ENCODE assay signal across 12 cellular contexts in the genomic region with DNA sequence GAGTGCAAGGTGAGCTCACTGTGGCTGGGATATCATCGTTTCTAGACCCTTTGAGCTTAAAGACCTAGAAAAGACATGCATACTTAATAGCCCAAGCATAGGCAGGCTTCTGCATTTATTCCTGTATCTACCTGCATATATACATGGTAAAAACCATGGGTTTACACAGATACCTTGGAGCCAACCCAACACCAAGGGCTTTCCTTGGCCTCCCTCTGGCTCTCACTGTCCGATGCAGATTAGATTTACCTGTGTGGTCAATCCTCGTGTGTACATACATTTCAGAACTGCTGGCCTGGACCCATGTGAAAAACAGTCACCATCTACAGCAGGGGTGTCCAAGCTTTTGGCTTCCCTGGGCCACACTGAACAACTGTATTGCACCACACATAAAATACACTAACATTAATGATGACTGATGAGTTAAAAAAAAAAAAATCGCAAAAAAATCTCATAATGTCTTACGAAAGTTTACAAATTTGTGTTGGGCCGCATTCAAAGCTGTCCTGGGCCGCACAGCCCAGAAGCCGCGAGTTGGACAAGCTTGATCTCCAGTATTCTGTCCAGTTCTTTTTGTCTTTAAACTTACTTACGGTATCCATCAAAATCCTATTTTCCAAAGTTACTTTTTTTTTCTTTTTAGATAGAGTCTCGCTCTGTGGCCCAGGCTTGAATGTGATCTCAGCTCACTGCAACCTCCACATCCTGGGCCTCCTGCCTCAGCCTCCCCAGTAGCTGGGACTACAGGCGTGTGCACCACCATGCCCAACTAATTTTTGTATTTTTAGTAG.
"Had no signal": no experiment of that assay in that cellular context is flagged by ENCODE, and none has a peak within 500 bp of the region (broad histone marks: within the 10 kb centered on the region; RNA-seq: fewer than 3 reads in every experiment).

No MANE protein-coding gene starts in this region.

- H3K4me3 ChIP-seq: ascending aorta, breast epithelium, gastrocnemius medialis, heart right ventricle, lower lobe of right lung, tibial artery, uterus had no signal

- DNase-seq: activated CD4-positive, alpha-beta T cell treated with anti-CD3 and anti-CD28 coated beads for 48 hours; activated T-cell treated with anti-CD3 and anti-CD28 coated beads, Interleukin-2, amount 50 U/mL, for 72 hours; cerebellar nuclear complex; gastrocnemius medialis; heart right ventricle; left cardiac atrium; lower lobe of right lung; stimulated activated CD4-positive, alpha-beta T cell treated with anti-CD3 and anti-CD28 coated beads, Interleukin-12 subunit alpha, Interleukin-12 subunit beta, amount 100 ng/mL, for 4 hours; tibial artery; uterus had no signal

- H3K36me3 ChIP-seq: breast epithelium, uterus had no signal

- H3K9me3 ChIP-seq: ascending aorta, breast epithelium, gastrocnemius medialis, heart right ventricle, lower lobe of right lung, tibial artery, uterus had no signal

- H3K4me1 ChIP-seq: ascending aorta, breast epithelium, gastrocnemius medialis, lower lobe of right lung, tibial artery, uterus had no signal

- ATAC-seq: activated T-cell treated with anti-CD3 and anti-CD28 coated beads, Interleukin-2, amount 50 U/mL, for 72 hours; gastrocnemius medialis; heart right ventricle; left cardiac atrium; lower lobe of right lung had no signal

- H3K27ac ChIP-seq: ascending aorta, breast epithelium, gastrocnemius medialis, heart right ventricle, lower lobe of right lung, tibial artery, uterus had no signal

- H3K27me3 ChIP-seq: ascending aorta, uterus had no signal
